9 cellular contexts compared by ENCODE assay signal in genomic region chr1:24438423-24438901, GRCh38. TPM values are rescaled to one million over a fixed set of nuclear protein-coding genes. Genes with fewer than 3 reads are reported as not detected.
DNase-seq lines count a peak whose midpoint lies in the region; ATAC-seq lines count a peak whose summit lies in the region.
"Had no signal": no experiment of that assay in that cellular context is flagged by ENCODE, and none has a peak within 500 bp of the region (broad histone marks: within the 10 kb centered on the region; RNA-seq: fewer than 3 reads in every experiment).

No MANE protein-coding gene starts in this region.

- H3K9me3 Mint-ChIP-seq in activated naive CD8-positive, alpha-beta T cell (ENCODE audit: low read depth) = no peaks in the 10 kb centered on the region
- no peaks in the 10 kb centered on the region for H3K9me3 Mint-ChIP-seq in activated naive CD8-positive, alpha-beta T cell treated with anti-CD3 and anti-CD28 coated beads for 36 hours

- H3K36me3 Mint-ChIP-seq in activated naive CD8-positive, alpha-beta T cell = peaks cover 12% of the 10 kb centered on the region
- peaks cover 14% of the 10 kb centered on the region for H3K36me3 Mint-ChIP-seq in activated naive CD8-positive, alpha-beta T cell treated with anti-CD3 and anti-CD28 coated beads for 36 hours

- ATAC-seq in GM18867 (IDR thresholded peaks at IDR 0.05; ENCODE audit: unreplicated experiment) = no peak

- peak overlapping the region; percentile 41 for H3K27ac Mint-ChIP-seq in activated naive CD8-positive, alpha-beta T cell
- no peak overlapping the region for H3K27ac Mint-ChIP-seq in activated naive CD8-positive, alpha-beta T cell treated with anti-CD3 and anti-CD28 coated beads for 36 hours

- DNase-seq in activated naive CD8-positive, alpha-beta T cell treated with anti-CD3 and anti-CD28 coated beads for 36 hours = no peak
- DNase-seq in cerebellar cortex (ENCODE audit: low spot score) (peak; percentile 96), left kidney (ENCODE audit: low read depth, low spot score) (peak; percentile 67), NCI-H446 treated with DMSO at 0.1 percent for 48 hours (lab: John Stamatoyannopoulos, UW) (no peak), DMS114 treated with DMSO at 0.1 percent for 48 hours (lab: John Stamatoyannopoulos, UW; ENCODE audit: unreplicated experiment) (no peak), GM19240 (ENCODE audit: insufficient read length, low spot score) (no peak)
- DNase-seq: NCI-H1930 had no signal

- H3K4me1 Mint-ChIP-seq in activated naive CD8-positive, alpha-beta T cell (ENCODE audit: low read depth) = peaks cover 28% of the 10 kb centered on the region
- peaks cover 25% of the 10 kb centered on the region for H3K4me1 Mint-ChIP-seq in activated naive CD8-positive, alpha-beta T cell treated with anti-CD3 and anti-CD28 coated beads for 36 hours

- H3K4me3 Mint-ChIP-seq in activated naive CD8-positive, alpha-beta T cell = no peak overlapping the region
- H3K4me3 Mint-ChIP-seq in activated naive CD8-positive, alpha-beta T cell treated with anti-CD3 and anti-CD28 coated beads for 36 hours = no peak overlapping the region

- no peaks in the 10 kb centered on the region for H3K27me3 Mint-ChIP-seq in activated naive CD8-positive, alpha-beta T cell
- H3K27me3 Mint-ChIP-seq in activated naive CD8-positive, alpha-beta T cell treated with anti-CD3 and anti-CD28 coated beads for 36 hours = no peaks in the 10 kb centered on the region

RNA-seq across cellular contexts. Expression of gene NIPAL3, which starts 22.9 kb away (rescaled TPM):
- total RNA-seq in activated naive CD8-positive, alpha-beta T cell treated with anti-CD3 and anti-CD28 coated beads for 36 hours = 10 to 100 TPM; 34.7 to 37.2 TPM

RNA-seq across cellular contexts. Expression of gene STPG1, which starts 24.9 kb away (rescaled TPM):
- 1 to 10 TPM; 5.9 to 8.0 TPM for total RNA-seq in activated naive CD8-positive, alpha-beta T cell treated with anti-CD3 and anti-CD28 coated beads for 36 hours

Comparison
In these comparisons a context has a peak if more than half of its experiments do, and no peak if none do; other contexts are left out.
1. DNase-seq: peak in cerebellar cortex (single experiment) and left kidney (single experiment); none in activated naive CD8-positive, alpha-beta T cell treated with anti-CD3 and anti-CD28 coated beads for 36 hours (single experiment), NCI-H446 treated with DMSO at 0.1 percent for 48 hours (single experiment), DMS114 treated with DMSO at 0.1 percent for 48 hours (single experiment) and GM19240 (single experiment).